Comparison of ENCODE assay signal across 13 cellular contexts in the genomic region with DNA sequence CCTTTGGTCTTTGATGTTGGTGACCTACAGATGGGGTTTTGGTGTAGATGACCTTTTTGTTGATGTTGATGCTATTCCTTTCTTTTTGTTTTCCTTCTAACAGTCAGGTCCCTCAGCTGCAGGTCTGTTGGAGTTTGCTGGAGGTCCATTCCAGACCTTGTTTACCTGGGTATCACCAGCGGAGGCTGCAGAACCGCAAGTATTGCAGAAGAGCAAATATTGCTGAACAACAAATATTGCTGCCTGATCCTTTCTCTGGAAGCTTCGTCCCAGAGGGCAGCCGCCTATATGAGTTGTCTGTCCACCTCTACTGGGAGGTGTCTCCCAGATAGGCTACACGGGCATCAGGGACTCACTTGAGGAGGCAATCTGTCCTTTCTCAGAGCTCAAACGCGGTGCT. TPM values are rescaled to one million over a fixed set of nuclear protein-coding genes. Genes with fewer than 3 reads are reported as not detected.
DNase-seq lines count a peak whose midpoint lies in the region; ATAC-seq, FAIRE-seq and TF ChIP-seq lines count a peak whose summit lies in the region.
"Not testable (repeated sequence)": the region's sequence is repeated elsewhere in the genome, so short reads cannot be mapped to it uniquely, and the experiment has no call there.
"Had no signal": no experiment of that assay in that cellular context is flagged by ENCODE, and none has a peak within 500 bp of the region (broad histone marks: within the 10 kb centered on the region; RNA-seq: fewer than 3 reads in every experiment).

No MANE protein-coding gene starts in this region.

- WGBS in HepG2 (ENCODE audit: low lambda C conversion rate) = 0% methylated on average over 2 of the region's 7 CpGs
- 24% methylated on average over 3 of the region's 7 CpGs for WGBS in right lobe of liver (ENCODE audit: insufficient coverage, low coverage, low lambda C conversion rate, missing lambda C conversion rate)

- not testable (repeated sequence) for H3K9me3 ChIP-seq in keratinocyte (ENCODE audit: control insufficient read depth, low read depth, low read length); HepG2 (ENCODE audit: low read length); right lobe of liver

- CTCF ChIA-PET in HepG2 (lab: Yijun Ruan, JAX; ENCODE audit: low intra/inter-chr PET ratio, low total read pairs) = not testable (repeated sequence)

- dilution Hi-C loops in keratinocyte (cut with MboI; ENCODE audit: extremely low pct_ligation_motif_present, low sequenced_read_pairs) = not testable (repeated sequence)

- not testable (repeated sequence) for DNase-seq in keratinocyte (ENCODE audit: low read depth, low spot score)
- DNase-seq in HepG2 (ENCODE audit: low spot score) (peak; percentile 25), right lobe of liver (peak in 1 of 3 donors; percentile 27)

- H3K4me1 ChIP-seq in keratinocyte (ENCODE audit: control insufficient read depth, extremely low read depth, insufficient read depth, low read length) (peaks cover 14% of the 10 kb centered on the region), HepG2 (ENCODE audit: insufficient read depth, low read length) (peaks cover 20% of the 10 kb centered on the region)
- H3K4me1 ChIP-seq in right lobe of liver = not testable (repeated sequence)

- not testable (repeated sequence) for TF ChIP-seq CTCF in C4-2B (conservative IDR thresholded peaks at IDR 0.05); VCaP (conservative IDR thresholded peaks at IDR 0.05); keratinocyte (optimal IDR thresholded peaks at IDR 0.05 in 1 of 3, IDR thresholded peaks at IDR 0.05 in 1 of 3, conservative IDR thresholded peaks at IDR 0.05 in 1 of 3; ENCODE audit: extremely low read depth in 1 of 3, insufficient read depth in 2 of 3, low read length in 3 of 3); HepG2 (CRISPR knock-in tag; IDR thresholded peaks at IDR 0.05); right lobe of liver (IDR thresholded peaks at IDR 0.05)

- not testable (repeated sequence) for H3K79me2 ChIP-seq in keratinocyte (ENCODE audit: control insufficient read depth, insufficient read depth, low read length); HepG2 (ENCODE audit: insufficient read depth, low read length)

- TF ChIP-seq EP300 in HepG2 (IDR thresholded peaks at IDR 0.05; ENCODE audit: low read depth in 2 of 2, low read length in 2 of 2); HepG2 (CRISPR knock-in tag; IDR thresholded peaks at IDR 0.05; ENCODE audit: borderline replicate concordance): not testable (repeated sequence)

- H3K9ac ChIP-seq in keratinocyte (ENCODE audit: control insufficient read depth, extremely low read depth, insufficient read depth, low read length) = peak overlapping the region; percentile 15
- H3K9ac ChIP-seq in HepG2 (ENCODE audit: insufficient read depth, low read depth, low read length) = not testable (repeated sequence)

- peak; percentile 79 for ATAC-seq in HepG2
- peak; percentile 75 to 92 (median 86) for ATAC-seq in right lobe of liver

- POLR2A ChIA-PET in HepG2 (lab: Yijun Ruan, JAX) = interaction anchor here (1.9 kb wide), 1 partner anchor 95 kb away, joined by 9 read pairs; the partner anchor contains the start of gene WASL

- H2AFZ ChIP-seq in keratinocyte (ENCODE audit: control insufficient read depth, low read length) = peak overlapping the region; percentile 52
- not testable (repeated sequence) for H2AFZ ChIP-seq in HepG2 (ENCODE audit: low read length)

- not testable (repeated sequence) for H3K9me1 ChIP-seq in keratinocyte (ENCODE audit: control insufficient read depth, extremely low read depth, insufficient read depth, low read length)

- H4K20me1 ChIP-seq in keratinocyte (ENCODE audit: control insufficient read depth, extremely low read depth, insufficient read depth, low read length); HepG2 (ENCODE audit: insufficient read depth, low read length): not testable (repeated sequence)

- not testable (repeated sequence) for TF ChIP-seq RAD21 in HepG2 (CRISPR knock-in tag; IDR thresholded peaks at IDR 0.05)

- intact Hi-C loops in HepG2 (cut with micrococcal nuclease; ENCODE audit: unreplicated experiment); right lobe of liver (cut with DNase I): not testable (repeated sequence)

- in situ Hi-C loops in HepG2 (cut with HindIII; ENCODE audit: extremely low pct_ligation_motif_present, low pct_unique_long_range_greater_than_20kb) = not testable (repeated sequence)

- not testable (repeated sequence) for H3K4me2 ChIP-seq in keratinocyte (ENCODE audit: control insufficient read depth, extremely low read depth, insufficient read depth, low read depth, low read length)
- peak overlapping the region; percentile 49 for H3K4me2 ChIP-seq in HepG2 (ENCODE audit: low read depth, low read length)

- H3K27me3 ChIP-seq in keratinocyte (ENCODE audit: control insufficient read depth, extremely low read depth, insufficient read depth, low read length); HepG2 (ENCODE audit: control insufficient read depth in 1 of 2, insufficient read depth in 2 of 2, low read length in 2 of 2); right lobe of liver: not testable (repeated sequence)

- not testable (repeated sequence) for H3K4me3 ChIP-seq in keratinocyte (ENCODE audit: control insufficient read depth in 2 of 3, extremely low read depth in 1 of 3, insufficient read depth in 2 of 3, low read depth in 1 of 3, low read length in 3 of 3); HepG2 (replicated peaks in 1 of 3; ENCODE audit: insufficient read depth in 1 of 3, low read depth in 2 of 3, low read length in 3 of 3); right lobe of liver

- BruUV-seq in HepG2 (replicated peaks; lab: Mats Ljungman, UMichigan) = not testable (repeated sequence)

- not testable (repeated sequence) for H3K36me3 ChIP-seq in keratinocyte (ENCODE audit: control insufficient read depth in 2 of 2, extremely low read depth in 1 of 2, insufficient read depth in 2 of 2, low read length in 2 of 2); HepG2 (replicated peaks in 1 of 2; ENCODE audit: control insufficient read depth in 1 of 2, insufficient read depth in 2 of 2, low read length in 2 of 2); right lobe of liver

- FAIRE-seq in keratinocyte (lab: Jason Lieb, UNC); HepG2 (lab: Jason Lieb, UNC): not testable (repeated sequence)

- not testable (repeated sequence) for TF ChIP-seq POLR2A in HepG2 (IDR thresholded peaks at IDR 0.05; ENCODE audit: insufficient read depth in 1 of 2, low read depth in 2 of 2, low read length in 2 of 2); right lobe of liver (IDR thresholded peaks at IDR 0.05)

- H3K27ac ChIP-seq in C4-2B = peak overlapping the region; percentile 16; the same call in 1 of the 2 replicates
- peak overlapping the region; percentile 16; the same call in 1 of the 2 replicates for H3K27ac ChIP-seq in VCaP
- not testable (repeated sequence) for H3K27ac ChIP-seq in keratinocyte (ENCODE audit: control insufficient read depth, insufficient read depth, low read length); HepG2 (ENCODE audit: extremely low read length, insufficient read depth, low read length)
- peak overlapping the region in 1 of 3 donors; percentile 21 for H3K27ac ChIP-seq in right lobe of liver

TF ChIP-seq in HepG2, 621 proteins besides CTCF, POLR2A, EP300 and RAD21 (continues in another document):
- TF ChIP-seq MAFF (IDR thresholded peaks at IDR 0.05; ENCODE audit: low read depth, low read length) (0 out of 2 replicates have a peak, but pooled peaks have one; percentile 11), SKI (IDR thresholded peaks at IDR 0.05; ENCODE audit: partially characterized antibody) (peak; percentile 39), MAFK (conservative IDR thresholded peaks at IDR 0.05 in 1 of 2, IDR thresholded peaks at IDR 0.05 in 1 of 2; ENCODE audit: low read length in 2 of 2) (0 out of 4 replicates have a peak, but pooled peaks of 1 of the 2 experiments have one; percentile 4), CEBPB (IDR thresholded peaks at IDR 0.05; ENCODE audit: borderline replicate concordance, low read depth, low read length) (peak; percentile 73; the same call in 1 of the 2 replicates)

RNA-seq across cellular contexts. Expression of gene HYAL4, which starts 0.8 kb away (rescaled TPM):
- polyA plus RNA-seq in keratinocyte = 0.25 to 0.39 TPM (median 0.26 TPM) in 3 replicates
- polyA plus RNA-seq in keratinocyte (2011; ENCODE audit: low read depth) = 0.44 TPM
- polyA plus RNA-seq in keratinocyte (2011; cell fraction: cytosol; rRNA removed) = 0.06 and 0.19 TPM in 2 replicates
- 0.52 and 0.70 TPM in 2 replicates for polyA plus RNA-seq in keratinocyte (2011; cell fraction: nucleus; rRNA removed)
- polyA plus RNA-seq in keratinocyte (2012; ENCODE audit: low replicate concordance) = 0.07 and 0.48 TPM in 2 replicates
- 0.16 to 0.49 TPM in 2 of 3 replicates, not detected in the other for polyA minus RNA-seq in keratinocyte
- not detected for polyA minus RNA-seq in keratinocyte (2011; cell fraction: cytosol; rRNA and poly(A)+ RNA removed)
- polyA minus RNA-seq in keratinocyte (2011; cell fraction: nucleus; rRNA and poly(A)+ RNA removed) = 0.54 TPM in 1 of 2 replicates, not detected in the other
- total RNA-seq in HepG2 (2016; rRNA removed; fragmentation: Illumina TruSeq; extraction: Trizol) = not detected in 2 replicates
- not detected in 2 replicates for total RNA-seq in HepG2 (2016; cell fraction: cytosol; rRNA removed; fragmentation: Illumina TruSeq; extraction: Trizol; ENCODE audit: low read depth)
- total RNA-seq in HepG2 (2016; cell fraction: insoluble cytoplasmic fraction; rRNA removed; fragmentation: Illumina TruSeq; extraction: Trizol) = not detected in 2 replicates
- not detected in 2 replicates for total RNA-seq in HepG2 (2016; cell fraction: membrane; rRNA removed; fragmentation: Illumina TruSeq; extraction: Trizol)
- not detected in 2 replicates for total RNA-seq in HepG2 (2016; cell fraction: nucleus; rRNA removed; fragmentation: Illumina TruSeq; extraction: Trizol)
- polyA plus RNA-seq in HepG2 (2011; rRNA removed) = not detected in 2 replicates
- not detected in 2 replicates for polyA plus RNA-seq in HepG2 (2011; cell fraction: cytosol; rRNA removed)
- not detected in 2 replicates for polyA plus RNA-seq in HepG2 (2011; cell fraction: nucleus; rRNA removed)
- not detected in 2 replicates for polyA plus RNA-seq in HepG2 (2012)
- not detected in 2 replicates for polyA plus RNA-seq in HepG2 (2016; cell fraction: cytosol; fragmentation: Illumina TruSeq; extraction: Trizol; ENCODE audit: low read depth)
- not detected in 2 replicates for polyA plus RNA-seq in HepG2 (2016; cell fraction: insoluble cytoplasmic fraction; fragmentation: Illumina TruSeq; extraction: Trizol; ENCODE audit: low read depth)
- polyA plus RNA-seq in HepG2 (2016; cell fraction: membrane; fragmentation: Illumina TruSeq; extraction: Trizol; ENCODE audit: low read depth) = not detected in 2 replicates
- not detected in 2 replicates for polyA plus RNA-seq in HepG2 (2016; cell fraction: nucleus; fragmentation: Illumina TruSeq; extraction: Trizol; ENCODE audit: insufficient read depth, low read depth)
- 0.26 TPM in 1 of 2 replicates, not detected in the other for polyA minus RNA-seq in HepG2 (2011; rRNA and poly(A)+ RNA removed; ENCODE audit: low replicate concordance)
- not detected in 2 replicates for polyA minus RNA-seq in HepG2 (2011; cell fraction: cytosol; rRNA and poly(A)+ RNA removed)
- polyA minus RNA-seq in HepG2 (2011; cell fraction: nucleus; rRNA and poly(A)+ RNA removed) = not detected in 2 replicates
- total RNA-seq in right lobe of liver = not detected
- total RNA-seq: A172; B cell; CD4-positive, alpha-beta memory T cell; CD4-positive, CD25-positive, alpha-beta regulatory T cell; CD8-positive, alpha-beta memory T cell; G401 had no signal
- polyA plus RNA-seq: BJ; CD14-positive monocyte; CD4-positive, alpha-beta memory T cell; CD4-positive, CD25-positive, alpha-beta regulatory T cell; CD8-positive, alpha-beta memory T cell had no signal
